8 cellular contexts compared by ENCODE assay signal in the genomic region with DNA sequence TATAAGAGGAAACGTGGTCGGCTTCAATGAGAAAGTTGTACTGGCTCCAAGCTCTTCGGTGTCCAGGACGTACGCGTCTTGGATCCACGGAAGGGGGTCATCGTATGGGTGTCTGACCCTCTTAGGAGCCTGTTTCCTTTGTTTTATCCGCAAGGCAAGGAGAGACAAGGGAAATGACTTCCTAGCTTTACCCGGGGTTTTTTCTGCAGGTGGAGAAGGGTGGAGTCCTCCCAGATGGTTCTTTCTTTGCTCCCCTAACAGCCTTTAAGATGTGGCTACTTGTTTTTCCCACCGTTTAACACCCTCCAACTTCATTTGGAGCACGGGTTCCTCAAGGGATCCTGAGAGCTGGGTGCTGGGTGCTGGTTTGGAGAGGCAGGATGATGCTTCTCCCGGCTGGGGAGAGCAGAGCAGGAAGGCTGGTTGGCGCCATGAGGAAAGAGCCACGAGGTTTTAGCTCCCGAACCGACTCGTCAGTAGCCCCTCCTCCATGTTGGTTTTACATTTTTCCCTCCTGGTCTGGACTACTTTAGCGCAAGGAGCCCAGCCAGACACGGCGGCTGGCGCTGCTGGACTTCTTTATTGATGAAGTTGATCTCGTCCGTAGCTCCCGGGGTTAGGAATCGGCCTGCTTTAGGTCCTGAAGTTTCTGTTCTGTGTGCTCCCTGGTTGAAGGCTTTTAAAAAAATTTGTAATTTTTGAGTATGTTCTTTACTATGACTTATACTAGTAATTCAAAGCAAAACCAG. TPM values are rescaled to one million over a fixed set of nuclear protein-coding genes. Genes with fewer than 3 reads are reported as not detected.
DNase-seq lines count a peak whose midpoint lies in the region; ATAC-seq and TF ChIP-seq lines count a peak whose summit lies in the region.

No MANE protein-coding gene starts in this region.

- CTCF ChIA-PET in CD4-positive, alpha-beta memory T cell (lab: Charles Lee; ENCODE audit: partially characterized antibody) = interaction anchor here (1.1 to 1.9 kb wide), 8 partner anchors 21 to 436 kb away, joined by 3 to 11 read pairs (median 5); a partner anchor contains a TSS

- no peaks in the 10 kb centered on the region for H3K9me3 ChIP-seq in CD4-positive, alpha-beta memory T cell (ENCODE audit: control insufficient read depth in 1 of 2, low read length in 2 of 2)

- POLR2A ChIA-PET in CD4-positive, alpha-beta memory T cell (lab: Charles Lee; ENCODE audit: partially characterized antibody) = interaction anchor here (0.9 to 1.9 kb wide), 5 partner anchors 22 to 131 kb away, joined by 3 to 11 read pairs (median 4); a partner anchor contains a TSS

- H3K27ac Mint-ChIP-seq in CD4-positive, alpha-beta memory T cell = peak overlapping the region; percentile 16 to 91 (median 83)
- peak overlapping the region; percentile 55 to 78 for H3K27ac Mint-ChIP-seq in natural killer cell treated with Interleukin-12 subunit alpha and Interleukin-12 subunit beta and Interleukin-15 and Interleukin-18, amount 100 ng/mL, for 72 hours

- H3K4me1 Mint-ChIP-seq in CD4-positive, alpha-beta memory T cell = peaks cover 14 to 24% (median 20%) of the 10 kb centered on the region in 4 donors
- H3K4me1 Mint-ChIP-seq in natural killer cell treated with Interleukin-12 subunit alpha and Interleukin-12 subunit beta and Interleukin-15 and Interleukin-18, amount 100 ng/mL, for 72 hours (ENCODE audit: low read depth in 2 of 2) = peaks cover 27 to 29% of the 10 kb centered on the region in 2 donors

- no peak for DNase-seq in CD4-positive, alpha-beta memory T cell
- DNase-seq in NCI-H524 (lab: John Stamatoyannopoulos, UW) (peak; percentile 44 to 72), fibroblast of villous mesenchyme (ENCODE audit: low read depth) (peak; percentile 92)
- DNase-seq in activated T-cell treated with anti-CD3 and anti-CD28 coated beads, Interleukin-2, amount 50 U/mL, for 48 hours = peak; percentile 59 to 63
- DNase-seq in natural killer cell treated with Interleukin-12 subunit alpha and Interleukin-12 subunit beta and Interleukin-15 and Interleukin-18, amount 100 ng/mL, for 72 hours (ENCODE audit: low spot score) = no peak
- no peak for DNase-seq in activated effector memory CD4-positive, alpha-beta T cell treated with anti-CD3 and anti-CD28 coated beads, Interleukin-2, amount 50 U/mL, for 16 hours

- H3K4me3 ChIP-seq in CD4-positive, alpha-beta memory T cell (ENCODE audit: low read length in 2 of 2) = peak overlapping the region; percentile 73 to 81
- peak overlapping the region; percentile 70 for H3K4me3 ChIP-seq in fibroblast of villous mesenchyme (ENCODE audit: low read depth, low read length)

- H3K27ac ChIP-seq in CD4-positive, alpha-beta memory T cell (ENCODE audit: low read depth, low read length) = no peak overlapping the region

- no peaks in the 10 kb centered on the region for H3K36me3 ChIP-seq in CD4-positive, alpha-beta memory T cell (ENCODE audit: insufficient read depth, low read length)

- peaks cover 0 to 8% of the 10 kb centered on the region in 2 donors for H3K36me3 Mint-ChIP-seq in CD4-positive, alpha-beta memory T cell
- H3K36me3 Mint-ChIP-seq in natural killer cell treated with Interleukin-12 subunit alpha and Interleukin-12 subunit beta and Interleukin-15 and Interleukin-18, amount 100 ng/mL, for 72 hours = no peaks in the 10 kb centered on the region

- H3K4me3 Mint-ChIP-seq in CD4-positive, alpha-beta memory T cell = peak overlapping the region; percentile 91 to 96 (median 93)
- peak overlapping the region; percentile 86 for H3K4me3 Mint-ChIP-seq in natural killer cell treated with Interleukin-12 subunit alpha and Interleukin-12 subunit beta and Interleukin-15 and Interleukin-18, amount 100 ng/mL, for 72 hours

- no peak for TF ChIP-seq CTCF in fibroblast of villous mesenchyme (IDR thresholded peaks at IDR 0.05; ENCODE audit: insufficient read depth, low read depth, low read length)

- no peaks in the 10 kb centered on the region for H3K9me3 Mint-ChIP-seq in CD4-positive, alpha-beta memory T cell
- H3K9me3 Mint-ChIP-seq in natural killer cell treated with Interleukin-12 subunit alpha and Interleukin-12 subunit beta and Interleukin-15 and Interleukin-18, amount 100 ng/mL, for 72 hours = no peaks in the 10 kb centered on the region

- in situ Hi-C loops in GM18951 (cut with MboI; ENCODE audit: low sequenced_read_pairs, unreplicated experiment) = no loop called here

- TF ChIP-seq POLR2A in GM18951 (IDR thresholded peaks at IDR 0.05; ENCODE audit: extremely low read depth, insufficient read depth, insufficient read length) = peak; percentile 57

- no peaks in the 10 kb centered on the region for H3K27me3 ChIP-seq in CD4-positive, alpha-beta memory T cell (ENCODE audit: insufficient read depth, low read length)

- peaks cover 12% of the 10 kb centered on the region for H3K4me1 ChIP-seq in CD4-positive, alpha-beta memory T cell (ENCODE audit: insufficient read depth, low read length)

- ATAC-seq in HG03460 (IDR thresholded peaks at IDR 0.05; ENCODE audit: unreplicated experiment) = peak; percentile 8
- peak in 1 of 2 donors; percentile 3 for ATAC-seq in natural killer cell treated with Interleukin-12 subunit alpha and Interleukin-12 subunit beta and Interleukin-15 and Interleukin-18, amount 100 ng/mL, for 72 hours

- intact Hi-C loops in CD4-positive, alpha-beta memory T cell (cut with micrococcal nuclease) = loop anchor here (1.0 to 10.0 kb wide), 2 partner anchors 60 to 194 kb away; a partner anchor contains a TSS

- no peaks in the 10 kb centered on the region for H3K27me3 Mint-ChIP-seq in CD4-positive, alpha-beta memory T cell
- peaks cover 0 to 4% of the 10 kb centered on the region in 2 donors for H3K27me3 Mint-ChIP-seq in natural killer cell treated with Interleukin-12 subunit alpha and Interleukin-12 subunit beta and Interleukin-15 and Interleukin-18, amount 100 ng/mL, for 72 hours

RNA-seq across cellular contexts. Expression of a gene that starts 1.3 kb away (rescaled TPM):
- total RNA-seq in CD4-positive, alpha-beta memory T cell = 1 to 10 TPM; 2.1 to 2.7 TPM
- 1 to 10 TPM; 5.4 to 5.6 TPM for polyA plus RNA-seq in CD4-positive, alpha-beta memory T cell
- total RNA-seq in fibroblast of villous mesenchyme = 97.6 and 122 TPM in 2 replicates
- total RNA-seq in natural killer cell treated with Interleukin-12 subunit alpha and Interleukin-12 subunit beta and Interleukin-15 and Interleukin-18, amount 100 ng/mL, for 72 hours = 10 to 100 TPM; 43.4 to 83.3 TPM

Comparison
In these comparisons a context has a peak if more than half of its experiments do, and no peak if none do; other contexts are left out.
1. DNase-seq: peak in NCI-H524 (2 of 2), activated T-cell treated with anti-CD3 and anti-CD28 coated beads, Interleukin-2, amount 50 U/mL, for 48 hours (2 of 2) and fibroblast of villous mesenchyme (single experiment); none in CD4-positive, alpha-beta memory T cell (0 of 5), natural killer cell treated with Interleukin-12 subunit alpha and Interleukin-12 subunit beta and Interleukin-15 and Interleukin-18, amount 100 ng/mL, for 72 hours (single experiment) and activated effector memory CD4-positive, alpha-beta T cell treated with anti-CD3 and anti-CD28 coated beads, Interleukin-2, amount 50 U/mL, for 16 hours (single experiment).
2. RNA of a gene that starts 1.3 kb away (total RNA-seq): 97.6 to 122 TPM in fibroblast of villous mesenchyme and 43.4 to 83.3 TPM in natural killer cell treated with Interleukin-12 subunit alpha and Interleukin-12 subunit beta and Interleukin-15 and Interleukin-18, amount 100 ng/mL, for 72 hours; 2.1 to 2.7 TPM in CD4-positive, alpha-beta memory T cell; every median in the first group is over 10 times any median in the second.